Comparison of ENCODE assay signal across 22 cellular contexts in the genomic region with DNA sequence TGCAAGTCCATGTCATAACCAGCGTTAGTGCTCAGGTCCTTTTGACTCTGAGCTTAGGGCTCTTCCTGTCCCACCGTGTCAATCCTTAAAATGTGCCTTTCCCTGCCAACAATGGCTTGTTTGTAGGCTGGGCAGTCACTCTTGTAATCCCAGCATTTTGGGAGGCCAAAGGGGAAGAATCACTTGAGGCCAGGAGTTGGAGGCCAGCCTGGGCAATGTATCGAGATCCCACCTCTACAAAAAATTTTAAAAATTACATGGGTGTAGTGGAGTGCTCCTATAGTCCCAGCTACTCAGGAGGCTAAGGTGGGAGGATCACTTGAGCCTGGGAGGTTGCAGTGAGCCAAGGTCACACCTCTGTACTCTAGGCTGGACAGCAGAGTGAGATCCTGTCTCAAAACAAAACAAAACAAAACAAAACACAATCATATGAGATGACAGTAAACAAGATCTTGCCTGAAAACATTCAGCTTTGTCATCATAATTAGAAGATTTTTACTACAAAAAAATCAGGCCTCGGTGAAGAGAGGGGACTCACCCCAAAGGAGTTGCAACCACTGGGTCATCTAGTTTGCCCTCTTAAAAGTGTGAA. TPM values are rescaled to one million over a fixed set of nuclear protein-coding genes. Genes with fewer than 3 reads are reported as not detected.
"Had no signal": no experiment of that assay in that cellular context is flagged by ENCODE, and none has a peak within 500 bp of the region (broad histone marks: within the 10 kb centered on the region; RNA-seq: fewer than 3 reads in every experiment).

No MANE protein-coding gene starts in this region.

- H3K27ac Mint-ChIP-seq: activated B cell treated with CpG ODN at 0.5 μM for 24 hours; activated CD4-positive, alpha-beta T cell treated with anti-CD3 and anti-CD28 coated beads, Interleukin-2, amount 10 ng/mL, durations not matched to agents 24 days and 14 days; activated CD8-positive, alpha-beta memory T cell treated with anti-CD3 and anti-CD28 coated beads, Interleukin-2, amount 10 ng/mL, durations not matched to agents 7 days and 5 days; activated naive CD4-positive, alpha-beta T cell treated with anti-CD3 and anti-CD28 coated beads, Interleukin-2, amount 10 ng/mL, durations not matched to agents 7 days and 5 days; activated naive CD8-positive, alpha-beta T cell treated with anti-CD3 and anti-CD28 coated beads for 36 hours; activated T-cell treated with anti-CD3 and anti-CD28 coated beads, Interleukin-2, amount 50 U/mL, for 24 hours; T-helper 17 cell had no signal

- H3K36me3 Mint-ChIP-seq: activated CD8-positive, alpha-beta memory T cell treated with anti-CD3 and anti-CD28 coated beads, Interleukin-2, amount 10 ng/mL, durations not matched to agents 7 days and 5 days; activated naive CD4-positive, alpha-beta T cell treated with anti-CD3 and anti-CD28 coated beads, Interleukin-2, amount 10 ng/mL, durations not matched to agents 7 days and 5 days; activated naive CD8-positive, alpha-beta T cell treated with anti-CD3 and anti-CD28 coated beads for 36 hours had no signal

- H3K4me3 Mint-ChIP-seq: activated B cell treated with CpG ODN at 0.5 μM for 24 hours; activated CD4-positive, alpha-beta T cell treated with anti-CD3 and anti-CD28 coated beads, Interleukin-2, amount 10 ng/mL, durations not matched to agents 24 days and 14 days; activated CD8-positive, alpha-beta memory T cell treated with anti-CD3 and anti-CD28 coated beads, Interleukin-2, amount 10 ng/mL, durations not matched to agents 7 days and 5 days; activated naive CD4-positive, alpha-beta T cell treated with anti-CD3 and anti-CD28 coated beads, Interleukin-2, amount 10 ng/mL, durations not matched to agents 7 days and 5 days; activated naive CD8-positive, alpha-beta T cell treated with anti-CD3 and anti-CD28 coated beads for 36 hours; activated T-cell treated with anti-CD3 and anti-CD28 coated beads, Interleukin-2, amount 50 U/mL, for 24 hours; T-helper 17 cell had no signal

- H3K9me3 ChIP-seq: breast epithelium, MG63 had no signal

- H3K4me1 ChIP-seq: breast epithelium had no signal

- H3K36me3 ChIP-seq: breast epithelium, MG63 had no signal

- H3K4me3 ChIP-seq: breast epithelium, MG63, PC-9 had no signal

- H3K4me2 ChIP-seq: PC-9 had no signal

- H2AFZ ChIP-seq: PC-9 had no signal

- H3K9me3 Mint-ChIP-seq: activated B cell treated with CpG ODN at 0.5 μM for 24 hours; activated CD4-positive, alpha-beta T cell treated with anti-CD3 and anti-CD28 coated beads, Interleukin-2, amount 10 ng/mL, durations not matched to agents 24 days and 14 days; activated naive CD4-positive, alpha-beta T cell treated with anti-CD3 and anti-CD28 coated beads, Interleukin-2, amount 10 ng/mL, durations not matched to agents 7 days and 5 days; activated T-cell treated with anti-CD3 and anti-CD28 coated beads, Interleukin-2, amount 50 U/mL, for 24 hours had no signal

- H3K27ac ChIP-seq: breast epithelium, PC-9 had no signal

- DNase-seq: activated B cell treated with CpG ODN at 0.5 μM for 24 hours; activated CD4-positive, alpha-beta T cell treated with anti-CD3 and anti-CD28 coated beads for 1 hour; activated CD4-positive, alpha-beta T cell treated with anti-CD3 and anti-CD28 coated beads, Interleukin-2, amount 10 ng/mL, durations not matched to agents 24 days and 14 days; activated CD4-positive, alpha-beta T cell treated with anti-CD3 and anti-CD28 coated beads, Interleukin-2, amount 50 U/mL, for 48 hours; activated CD8-positive, alpha-beta memory T cell treated with anti-CD3 and anti-CD28 coated beads, Interleukin-2, amount 10 ng/mL, durations not matched to agents 7 days and 5 days; activated gamma-delta T cell; activated naive CD4-positive, alpha-beta T cell treated with anti-CD3 and anti-CD28 coated beads, Interleukin-2, amount 10 ng/mL, durations not matched to agents 7 days and 5 days; activated naive CD8-positive, alpha-beta T cell treated with anti-CD3 and anti-CD28 coated beads for 36 hours; activated T-cell treated with anti-CD3 and anti-CD28 coated beads, Interleukin-2, amount 50 U/mL, for 24 hours; caudate nucleus; MG63; MV-4-11; NCI-H1694; NCI-H2029; NCI-H345; NCI-H510A treated with DMSO at 0.1 percent for 48 hours; PC-9; SIG-M5; T-helper 17 cell; T-helper 9 cell had no signal

RNA-seq across cellular contexts. Expression of a gene that starts 52.5 kb away (rescaled TPM):
- total RNA-seq: activated B cell treated with CpG ODN at 0.5 μM for 24 hours; activated CD4-positive, alpha-beta T cell treated with anti-CD3 and anti-CD28 coated beads, Interleukin-2, amount 10 ng/mL, durations not matched to agents 24 days and 14 days; activated CD8-positive, alpha-beta memory T cell treated with anti-CD3 and anti-CD28 coated beads, Interleukin-2, amount 10 ng/mL, durations not matched to agents 7 days and 5 days; activated naive CD8-positive, alpha-beta T cell treated with anti-CD3 and anti-CD28 coated beads for 36 hours; breast epithelium; PC-9; T-helper 17 cell had no signal
- polyA plus RNA-seq: adipose tissue had no signal
